Comparison of ENCODE assay signal across 14 cellular contexts in the genomic region with DNA sequence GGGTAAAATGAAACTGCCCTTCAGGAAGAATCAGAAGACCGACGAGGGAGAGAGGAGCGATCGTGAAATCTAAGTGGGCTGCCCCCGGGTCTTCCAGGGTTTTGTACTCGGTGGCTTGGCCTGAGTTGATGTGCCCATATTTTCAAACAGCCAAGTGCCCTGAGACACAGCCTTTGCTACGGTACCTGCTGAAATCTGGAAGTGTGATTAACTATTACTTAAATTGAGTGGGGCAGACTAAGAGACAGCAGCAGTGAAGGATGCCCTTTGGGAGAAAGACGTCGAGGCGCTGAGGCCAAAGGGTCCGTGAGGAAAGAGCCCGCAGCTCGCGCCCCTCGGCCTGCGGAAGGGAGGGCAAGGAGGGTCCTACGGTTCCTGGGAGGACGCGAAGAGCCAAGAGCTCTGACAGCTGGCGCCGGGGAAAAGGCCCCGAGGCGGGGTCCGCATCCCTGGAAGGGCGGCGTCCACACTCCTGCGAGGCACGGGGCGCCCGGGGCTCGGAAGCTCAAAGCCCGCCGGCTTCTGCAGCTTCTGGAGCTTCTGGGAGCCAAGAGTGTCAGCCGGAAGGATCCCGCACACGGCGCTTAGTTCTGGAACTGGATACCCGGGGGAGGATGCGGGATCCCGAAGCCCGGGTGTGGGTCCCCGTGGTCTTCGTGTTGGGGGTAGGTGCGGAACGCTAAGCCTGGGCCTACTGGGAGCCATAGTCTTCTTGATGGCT. TPM values are rescaled to one million over a fixed set of nuclear protein-coding genes. Genes with fewer than 3 reads are reported as not detected.
DNase-seq lines count a peak whose midpoint lies in the region; ATAC-seq and TF ChIP-seq lines count a peak whose summit lies in the region.
"Had no signal": no experiment of that assay in that cellular context is flagged by ENCODE, and none has a peak within 500 bp of the region (broad histone marks: within the 10 kb centered on the region; RNA-seq: fewer than 3 reads in every experiment).

No MANE protein-coding gene starts in this region.

- 74% methylated on average over 45 of the region's 45 CpGs for WGBS in suprapubic skin

- no peak for ATAC-seq in left colon
- ATAC-seq: activated CD8-positive, alpha-beta T cell treated with anti-CD3 and anti-CD28 coated beads, Interleukin-2, amount 10 ng/mL, durations not matched to agents 7 days and 5 days; stimulated activated naive CD8-positive, alpha-beta T cell treated with anti-CD3 and anti-CD28 coated beads, Interleukin-15, amount 100 ng/mL, for 72 hours had no signal

- H3K27me3 ChIP-seq in suprapubic skin, result peaks cover 35% of the 10 kb centered on the region

- intact Hi-C loops in left colon (cut with DNase I, micrococcal nuclease), result no loop called here

- DNase-seq in activated CD8-positive, alpha-beta memory T cell treated with anti-CD3 and anti-CD28 coated beads for 24 hours, result peak; percentile 57
- DNase-seq in activated CD8-positive, alpha-beta memory T cell treated with anti-CD3 and anti-CD28 coated beads, Interleukin-2, amount 50 U/mL, for 4 hours, result no peak
- DNase-seq in astrocyte of the hippocampus (ENCODE audit: low read depth, low spot score), result peak; percentile 9
- DNase-seq in left colon, result peak; percentile 8 to 34
- DNase-seq in suprapubic skin (ENCODE audit: low spot score in 2 of 2), result peak; percentile 77 to 87
- DNase-seq in GM10266 (ENCODE audit: extremely low spot score), result no peak
- no peak for DNase-seq in NCI-H1092 treated with DMSO at 0.1 percent for 48 hours (lab: John Stamatoyannopoulos, UW)
- no peak for DNase-seq in HCEC 1CT
- DNase-seq: ACHN; activated CD8-positive, alpha-beta T cell treated with anti-CD3 and anti-CD28 coated beads, Interleukin-2, amount 10 ng/mL, durations not matched to agents 7 days and 5 days; erythroblast; NCI-H1417; NK-92 treated with Interleukin-12 subunit alpha and Interleukin-12 subunit beta, amount 100 ng/mL, for 24 hours; stimulated activated naive CD8-positive, alpha-beta T cell treated with anti-CD3 and anti-CD28 coated beads, Interleukin-15, amount 100 ng/mL, for 72 hours had no signal

- no peak overlapping the region for H3K27ac ChIP-seq in suprapubic skin

- no peaks in the 10 kb centered on the region for H3K4me1 ChIP-seq in suprapubic skin

- H3K9me3 ChIP-seq in suprapubic skin, result no peaks in the 10 kb centered on the region

- TF ChIP-seq CTCF in suprapubic skin (IDR thresholded peaks at IDR 0.05) (no peak), GM10266 (IDR thresholded peaks at IDR 0.05; ENCODE audit: control insufficient read depth, insufficient read depth, low read depth, missing control alignments) (no peak)

- H3K36me3 ChIP-seq in suprapubic skin, result no peaks in the 10 kb centered on the region

- no peak for TF ChIP-seq POLR2A in suprapubic skin (IDR thresholded peaks at IDR 0.05)

- TF ChIP-seq EP300 in suprapubic skin (IDR thresholded peaks at IDR 0.05), result no peak

- H3K4me3 ChIP-seq in suprapubic skin, result no peak overlapping the region

RNA-seq across cellular contexts. Expression of gene RNU1-4, which starts 15.4 kb away (rescaled TPM):
- total RNA-seq in left colon, result 1,000 to 10,000 TPM; 3,977 to 5,589 TPM
- total RNA-seq in suprapubic skin, result under 1 TPM; under 0.01 TPM

RNA-seq across cellular contexts. Expression of gene RNU1-3, which starts 58.1 kb away (rescaled TPM):
- total RNA-seq in left colon, result 1,000 to 10,000 TPM; 3,977 to 5,589 TPM
- under 1 TPM; under 0.01 TPM for total RNA-seq in suprapubic skin

Comparison
In these comparisons a context has a peak if more than half of its experiments do, and no peak if none do; other contexts are left out.
1. DNase-seq: peak in activated CD8-positive, alpha-beta memory T cell treated with anti-CD3 and anti-CD28 coated beads for 24 hours (single experiment), astrocyte of the hippocampus (single experiment), left colon (2 of 2) and suprapubic skin (2 of 2); none in activated CD8-positive, alpha-beta memory T cell treated with anti-CD3 and anti-CD28 coated beads, Interleukin-2, amount 50 U/mL, for 4 hours (single experiment), GM10266 (single experiment), NCI-H1092 treated with DMSO at 0.1 percent for 48 hours (single experiment) and HCEC 1CT (single experiment).
2. RNA of gene RNU1-4, which starts 15.4 kb away (total RNA-seq): 3,977 to 5,589 TPM in left colon; under 0.01 TPM in suprapubic skin; every median in the first group is over 1,000 times any median in the second.
3. RNA of gene RNU1-3, which starts 58.1 kb away (total RNA-seq): 3,977 to 5,589 TPM in left colon; under 0.01 TPM in suprapubic skin; every median in the first group is over 1,000 times any median in the second.